Comparison of ENCODE assay signal across 14 cellular contexts in the genomic region with DNA sequence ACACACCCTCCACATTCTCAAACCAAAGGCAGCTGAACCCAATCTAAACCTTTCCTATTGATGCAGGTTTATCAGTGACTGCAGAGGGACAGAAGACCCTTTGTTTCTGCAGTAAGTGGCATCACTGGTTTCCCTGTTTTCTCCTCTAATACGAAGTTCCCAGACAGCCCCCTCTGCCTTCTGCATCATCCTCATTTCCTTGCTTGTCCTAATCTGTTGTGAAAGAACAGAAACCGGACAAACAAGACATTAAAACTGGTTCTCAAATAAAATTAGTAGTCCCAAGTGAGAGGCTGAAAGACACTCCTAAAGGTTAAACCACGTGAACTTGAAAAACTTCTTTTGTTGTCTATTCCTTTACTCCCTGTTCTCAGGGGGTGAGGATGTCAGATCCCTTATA. TPM values are rescaled to one million over a fixed set of nuclear protein-coding genes. Genes with fewer than 3 reads are reported as not detected.
A peak's percentile ranks its signal among the peaks of the same experiment; 100 is the strongest.
DNase-seq lines count a peak whose midpoint lies in the region; ATAC-seq, FAIRE-seq and TF ChIP-seq lines count a peak whose summit lies in the region.
"Had no signal": no experiment of that assay in that cellular context is flagged by ENCODE, and none has a peak within 500 bp of the region (broad histone marks: within the 10 kb centered on the region; RNA-seq: fewer than 3 reads in every experiment).

No MANE protein-coding gene starts in this region.

- intact Hi-C loops in Panc1 (cut with micrococcal nuclease; ENCODE audit: unreplicated experiment), result no loop called here

- peak overlapping the region; percentile 70 for H3K27ac Mint-ChIP-seq in type B pancreatic cell
- H3K27ac Mint-ChIP-seq in activated CD4-positive, alpha-beta memory T cell treated with anti-CD3 and anti-CD28 coated beads, Interleukin-2, amount 10 ng/mL, durations not matched to agents 7 days and 5 days, result no peak overlapping the region
- H3K27ac Mint-ChIP-seq: CD4-positive, CD25-positive, alpha-beta regulatory T cell had no signal

- peaks cover 15% of the 10 kb centered on the region for H3K4me1 Mint-ChIP-seq in type B pancreatic cell (ENCODE audit: unreplicated experiment)
- peaks cover 3% of the 10 kb centered on the region for H3K4me1 Mint-ChIP-seq in activated CD4-positive, alpha-beta memory T cell treated with anti-CD3 and anti-CD28 coated beads, Interleukin-2, amount 10 ng/mL, durations not matched to agents 7 days and 5 days

- in situ Hi-C loops in Panc1 (cut with HindIII; ENCODE audit: low pct_unique_long_range_greater_than_20kb, low sequenced_read_pairs), result no loop called here

- H3K36me3 Mint-ChIP-seq in type B pancreatic cell, result no peaks in the 10 kb centered on the region
- no peaks in the 10 kb centered on the region for H3K36me3 Mint-ChIP-seq in activated CD4-positive, alpha-beta memory T cell treated with anti-CD3 and anti-CD28 coated beads, Interleukin-2, amount 10 ng/mL, durations not matched to agents 7 days and 5 days (ENCODE audit: low read depth)
- H3K36me3 Mint-ChIP-seq: CD4-positive, CD25-positive, alpha-beta regulatory T cell had no signal

- peaks cover 23% of the 10 kb centered on the region for H3K27me3 Mint-ChIP-seq in type B pancreatic cell
- peaks cover 64% of the 10 kb centered on the region for H3K27me3 Mint-ChIP-seq in activated CD4-positive, alpha-beta memory T cell treated with anti-CD3 and anti-CD28 coated beads, Interleukin-2, amount 10 ng/mL, durations not matched to agents 7 days and 5 days

- no peak for DNase-seq in Panc1 (ENCODE audit: low read depth, low spot score)
- peak; percentile 73 for DNase-seq in epithelial cell of esophagus (ENCODE audit: low read depth)
- no peak for DNase-seq in type B pancreatic cell (ENCODE audit: extremely low spot score, unreplicated experiment)
- DNase-seq in activated CD4-positive, alpha-beta memory T cell treated with anti-CD3 and anti-CD28 coated beads, Interleukin-2, amount 10 ng/mL, durations not matched to agents 7 days and 5 days, result no peak
- DNase-seq: ACHN; CD4-positive, CD25-positive, alpha-beta regulatory T cell; DMS79 had no signal

- H3K27ac ChIP-seq in Panc1 (ENCODE audit: low read length), result peak overlapping the region; percentile 53; the same call in 1 of the 2 replicates

- H3K36me3 ChIP-seq in Panc1 (ENCODE audit: control insufficient read depth, insufficient read depth, low read length), result no peaks in the 10 kb centered on the region
- H3K36me3 ChIP-seq: BLaER1 treated with 17β-estradiol and CSF1 and Interleukin-3, amounts not matched to agents 10 nM and 100 nM; HAP-1 had no signal

- no TSS peak for BruUV-seq in Panc1 (replicated peaks; lab: Mats Ljungman, UMichigan)

- POLR2A ChIA-PET in Panc1 (lab: Charles Lee), result no interaction called here
- POLR2A ChIA-PET in activated CD4-positive, alpha-beta memory T cell treated with anti-CD3 and anti-CD28 coated beads, Interleukin-2, amount 10 ng/mL, durations not matched to agents 7 days and 5 days (lab: Charles Lee), result no interaction called here

- peak; percentile 8 for FAIRE-seq in G401.6 (lab: Jason Lieb, UNC)
- FAIRE-seq: GM12892, H1 had no signal

- no peak for TF ChIP-seq CTCF in Panc1 (IDR thresholded peaks at IDR 0.05)
- TF ChIP-seq CTCF in epithelial cell of esophagus (IDR thresholded peaks at IDR 0.05; ENCODE audit: insufficient read depth, low read depth, low read length, missing control alignments), result no peak
- no peak for TF ChIP-seq CTCF in type B pancreatic cell (conservative IDR thresholded peaks at IDR 0.05)

- H3K4me3 Mint-ChIP-seq in type B pancreatic cell, result peak overlapping the region; percentile 70
- H3K4me3 Mint-ChIP-seq in activated CD4-positive, alpha-beta memory T cell treated with anti-CD3 and anti-CD28 coated beads, Interleukin-2, amount 10 ng/mL, durations not matched to agents 7 days and 5 days, result no peak overlapping the region
- H3K4me3 Mint-ChIP-seq: CD4-positive, CD25-positive, alpha-beta regulatory T cell had no signal

- H3K4me1 ChIP-seq in Panc1 (ENCODE audit: control insufficient read depth, insufficient read depth, low read length), result peaks cover 5% of the 10 kb centered on the region
- H3K4me1 ChIP-seq: HAP-1 had no signal

- ATAC-seq in Panc1 (no peak), GM18858 (IDR thresholded peaks at IDR 0.05; ENCODE audit: unreplicated experiment) (no peak), GM19035 (IDR thresholded peaks at IDR 0.05; ENCODE audit: unreplicated experiment) (no peak)

- H3K27me3 ChIP-seq in Panc1 (ENCODE audit: control insufficient read depth, insufficient read depth, low read length), result no peaks in the 10 kb centered on the region
- H3K27me3 ChIP-seq: BLaER1 treated with 17β-estradiol and CSF1 and Interleukin-3, amounts not matched to agents 10 nM and 100 nM had no signal

- no peak overlapping the region for H3K4me3 ChIP-seq in Panc1 (ENCODE audit: low read depth in 2 of 2, low read length in 2 of 2)
- H3K4me3 ChIP-seq in epithelial cell of esophagus (ENCODE audit: low read length), result no peak overlapping the region
- H3K4me3 ChIP-seq: BLaER1 treated with 17β-estradiol and CSF1 and Interleukin-3, amounts not matched to agents 10 nM and 100 nM; HAP-1 had no signal

- CTCF ChIA-PET in Panc1 (lab: Charles Lee), result no interaction called here
- CTCF ChIA-PET in activated CD4-positive, alpha-beta memory T cell treated with anti-CD3 and anti-CD28 coated beads, Interleukin-2, amount 10 ng/mL, durations not matched to agents 7 days and 5 days (lab: Charles Lee), result no interaction called here

- no peaks in the 10 kb centered on the region for H3K9me3 Mint-ChIP-seq in type B pancreatic cell
- H3K9me3 Mint-ChIP-seq in activated CD4-positive, alpha-beta memory T cell treated with anti-CD3 and anti-CD28 coated beads, Interleukin-2, amount 10 ng/mL, durations not matched to agents 7 days and 5 days, result no peaks in the 10 kb centered on the region

- 0 out of 2 replicates have a peak, but pooled peaks cover 2% of the 10 kb centered on the region for H3K9me3 ChIP-seq in Panc1 (ENCODE audit: control insufficient read depth, insufficient read depth, low read depth, low read length)
- H3K9me3 ChIP-seq: HAP-1 had no signal

RNA-seq across cellular contexts. Expression of gene ADRB1, which starts 10.1 kb away (rescaled TPM):
- total RNA-seq in Panc1 (2021; ENCODE audit: unreplicated experiment) (12.9 TPM), type B pancreatic cell (ENCODE audit: low replicate concordance) (1.4 and 2.0 TPM in 2 replicates)
- 11.0 TPM for polyA plus RNA-seq in Panc1 (2012; ENCODE audit: insufficient read length)
- total RNA-seq in activated CD4-positive, alpha-beta memory T cell treated with anti-CD3 and anti-CD28 coated beads, Interleukin-2, amount 10 ng/mL, durations not matched to agents 7 days and 5 days, result under 1 TPM; 0.20 TPM
- polyA plus RNA-seq: CD4-positive, CD25-positive, alpha-beta regulatory T cell had no signal
